ENCODE assay signal across 12 cellular contexts in genomic region chr11:122977455-122978302, GRCh38. TPM values are rescaled to one million over a fixed set of nuclear protein-coding genes. Genes with fewer than 3 reads are reported as not detected.
DNase-seq lines count a peak whose midpoint lies in the region; TF ChIP-seq lines count a peak whose summit lies in the region.
"Had no signal": no experiment of that assay in that cellular context is flagged by ENCODE, and none has a peak within 500 bp of the region (broad histone marks: within the 10 kb centered on the region; RNA-seq: fewer than 3 reads in every experiment).

No MANE protein-coding gene starts in this region.

- H3K9me3 ChIP-seq in iPS-15b (ENCODE audit: control insufficient read depth, insufficient read depth, low read length) (no peaks in the 10 kb centered on the region), sigmoid colon (no peaks in the 10 kb centered on the region)

- no peak for TF ChIP-seq POLR2A in sigmoid colon (IDR thresholded peaks at IDR 0.05)

- H3K36me3 ChIP-seq in iPS-15b (ENCODE audit: control insufficient read depth, insufficient read depth, low read length) (no peaks in the 10 kb centered on the region), sigmoid colon (no peaks in the 10 kb centered on the region)

- WGBS in sigmoid colon, 2 donors: 6 to 13% methylated on average over 52 of the region's 52 CpGs

- intact Hi-C loops in sigmoid colon (cut with DNase I): no loop called here

- peak overlapping the region; percentile 47 for H3K4me3 ChIP-seq in iPS-15b (ENCODE audit: low read depth, low read length)
- H3K4me3 ChIP-seq in sigmoid colon: peak overlapping the region in 1 of 4 donors; percentile 12

- TF ChIP-seq EP300 in sigmoid colon (IDR thresholded peaks at IDR 0.05): no peak

- H3K9ac ChIP-seq in iPS-15b (ENCODE audit: low read depth, low read length): peak overlapping the region; percentile 29

- peaks cover 11% of the 10 kb centered on the region for H3K4me1 ChIP-seq in iPS-15b (ENCODE audit: control insufficient read depth, insufficient read depth, low read length)
- peaks cover 0 to 25% (median 18%) of the 10 kb centered on the region in 4 donors for H3K4me1 ChIP-seq in sigmoid colon

- no peak overlapping the region for H3K27ac ChIP-seq in sigmoid colon

- peak; percentile 61 for DNase-seq in activated effector memory CD4-positive, alpha-beta T cell treated with anti-CD3 and anti-CD28 coated beads, Interleukin-2, amount 50 U/mL, for 16 hours
- DNase-seq in activated effector memory CD4-positive, alpha-beta T cell treated with Interleukin-2 at 50 U/mL for 16 hours: no peak
- DNase-seq in NCI-H526 treated with DMSO at 0.1 percent for 48 hours (lab: John Stamatoyannopoulos, UW) (peak; percentile 59), sigmoid colon (peak; percentile 59), HUDEP-2 (lab: John Stamatoyannopoulos, UW; ENCODE audit: unreplicated experiment in 76 of 76) (no peak), NCI-H128 (lab: John Stamatoyannopoulos, UW; ENCODE audit: unreplicated experiment) (no peak), AG08395 (ENCODE audit: low spot score) (no peak)
- DNase-seq: foreskin fibroblast, NCI-H69 had no signal

- H3K27me3 ChIP-seq in iPS-15b (ENCODE audit: control insufficient read depth, insufficient read depth, low read length) (peaks cover 98% of the 10 kb centered on the region), sigmoid colon (peaks cover 44 to 98% (median 79%) of the 10 kb centered on the region in 3 donors)

- TF ChIP-seq CTCF in sigmoid colon (IDR thresholded peaks at IDR 0.05): no peak

RNA-seq across cellular contexts. Expression of gene BSX, which starts 4.0 kb away (rescaled TPM):
- total RNA-seq in sigmoid colon: not detected
- not detected for polyA plus RNA-seq in sigmoid colon
- total RNA-seq: mucosa of gallbladder had no signal
- polyA plus RNA-seq: BJ had no signal

Comparison
In these comparisons a context has a peak if more than half of its experiments do, and no peak if none do; other contexts are left out.
1. DNase-seq: peak in activated effector memory CD4-positive, alpha-beta T cell treated with anti-CD3 and anti-CD28 coated beads, Interleukin-2, amount 50 U/mL, for 16 hours (single experiment), NCI-H526 treated with DMSO at 0.1 percent for 48 hours (single experiment) and sigmoid colon (single experiment); none in activated effector memory CD4-positive, alpha-beta T cell treated with Interleukin-2 at 50 U/mL for 16 hours (single experiment), HUDEP-2 (0 of 76), NCI-H128 (single experiment) and AG08395 (single experiment).